ENCODE assay signal across 24 cellular contexts in genomic region chr1:222107975-222108374, GRCh38.
DNase-seq lines count a peak whose midpoint lies in the region; ATAC-seq and TF ChIP-seq lines count a peak whose summit lies in the region.
"Had no signal": no experiment of that assay in that cellular context is flagged by ENCODE, and none has a peak within 500 bp of the region (broad histone marks: within the 10 kb centered on the region; RNA-seq: fewer than 3 reads in every experiment).

No MANE protein-coding gene starts in this region.

- 45 to 59% methylated on average over 4 of the region's 4 CpGs for WGBS in heart right ventricle, 2 donors

- no peak overlapping the region for H3K4me3 ChIP-seq in heart right ventricle
- H3K4me3 ChIP-seq in PC-3 (ENCODE audit: low read length), result no peak overlapping the region
- H3K4me3 ChIP-seq: A549; BLaER1 treated with 17β-estradiol and CSF1 and Interleukin-3, amounts not matched to agents 10 nM and 100 nM; GM12878; GM23338 had no signal

- H3K4me1 ChIP-seq in heart right ventricle, result peaks cover 0 to 9% (median 0%) of the 10 kb centered on the region in 9 donors
- H3K4me1 ChIP-seq in PC-3 (ENCODE audit: insufficient read depth, low read length), result peaks cover 16% of the 10 kb centered on the region
- H3K4me1 ChIP-seq in foreskin keratinocyte, result no peaks in the 10 kb centered on the region
- H3K4me1 ChIP-seq: BLaER1 treated with 17β-estradiol and CSF1 and Interleukin-3, amounts not matched to agents 10 nM and 100 nM had no signal

- POLR2A ChIA-PET in PC-3 (lab: Charles Lee; ENCODE audit: unreplicated experiment), result no interaction called here

- H3K9me3 ChIP-seq in heart right ventricle (no peaks in the 10 kb centered on the region), PC-3 (ENCODE audit: low read length) (no peaks in the 10 kb centered on the region)
- H3K9me3 ChIP-seq: A549; BE2C; BLaER1 treated with 17β-estradiol and CSF1 and Interleukin-3, amounts not matched to agents 10 nM and 100 nM had no signal

- H3K4me2 ChIP-seq in PC-3 (ENCODE audit: low read length), result no peak overlapping the region
- H3K4me2 ChIP-seq: A549; BLaER1 treated with 17β-estradiol and CSF1 and Interleukin-3, amounts not matched to agents 10 nM and 100 nM had no signal

- intact Hi-C loops in Right ventricle myocardium inferior (cut with DNase I) (no loop called here), heart right ventricle (cut with DNase I) (loop anchor here in 1 of 10 donors (10.0 kb wide), 1 partner anchor 347 kb away; no protein-coding TSS in a partner anchor), PC-3 (cut with micrococcal nuclease) (loop anchor here (5.0 to 10.0 kb wide), 2 partner anchors 223 to 366 kb away; partner anchors contain the start of gene DUSP10)

- no peaks in the 10 kb centered on the region for H3K27me3 Mint-ChIP-seq in stimulated activated naive CD8-positive, alpha-beta T cell treated with anti-CD3 and anti-CD28 coated beads, Interleukin-15, amount 100 ng/mL, for 72 hours

- no peaks in the 10 kb centered on the region for H4K20me1 ChIP-seq in PC-3 (ENCODE audit: low read length)
- H4K20me1 ChIP-seq: BLaER1 treated with 17β-estradiol and CSF1 and Interleukin-3, amounts not matched to agents 10 nM and 100 nM had no signal

- no peaks in the 10 kb centered on the region for H3K4me1 Mint-ChIP-seq in stimulated activated naive CD8-positive, alpha-beta T cell treated with anti-CD3 and anti-CD28 coated beads, Interleukin-15, amount 100 ng/mL, for 72 hours
- H3K4me1 Mint-ChIP-seq in stimulated activated effector memory CD8-positive, alpha-beta T cell treated with anti-CD3 and anti-CD28 coated beads, Interleukin-12 subunit alpha, Interleukin-12 subunit beta, amount 100 ng/mL, for 72 hours, result no peaks in the 10 kb centered on the region
- H3K4me1 Mint-ChIP-seq: CD14-positive monocyte; CD8-positive, alpha-beta memory T cell had no signal

- TF ChIP-seq CTCF in heart right ventricle (IDR thresholded peaks at IDR 0.05) (no peak), PC-3 (conservative IDR thresholded peaks at IDR 0.05; ENCODE audit: low read depth, low read length) (no peak), foreskin keratinocyte (conservative IDR thresholded peaks at IDR 0.05) (no peak)

- no peaks in the 10 kb centered on the region for H3K36me3 Mint-ChIP-seq in stimulated activated effector memory CD8-positive, alpha-beta T cell treated with anti-CD3 and anti-CD28 coated beads, Interleukin-12 subunit alpha, Interleukin-12 subunit beta, amount 100 ng/mL, for 72 hours
- H3K36me3 Mint-ChIP-seq: CD14-positive monocyte; CD8-positive, alpha-beta memory T cell had no signal

- no peak overlapping the region for H3K27ac Mint-ChIP-seq in stimulated activated naive CD8-positive, alpha-beta T cell treated with anti-CD3 and anti-CD28 coated beads, Interleukin-15, amount 100 ng/mL, for 72 hours
- H3K27ac Mint-ChIP-seq in stimulated activated effector memory CD8-positive, alpha-beta T cell treated with anti-CD3 and anti-CD28 coated beads, Interleukin-12 subunit alpha, Interleukin-12 subunit beta, amount 100 ng/mL, for 72 hours, result no peak overlapping the region
- H3K27ac Mint-ChIP-seq: CD14-positive monocyte; CD4-positive, alpha-beta T cell; CD8-positive, alpha-beta memory T cell; GM23338 had no signal

- H3K9me3 Mint-ChIP-seq in stimulated activated naive CD8-positive, alpha-beta T cell treated with anti-CD3 and anti-CD28 coated beads, Interleukin-15, amount 100 ng/mL, for 72 hours, result no peaks in the 10 kb centered on the region
- H3K9me3 Mint-ChIP-seq in stimulated activated effector memory CD8-positive, alpha-beta T cell treated with anti-CD3 and anti-CD28 coated beads, Interleukin-12 subunit alpha, Interleukin-12 subunit beta, amount 100 ng/mL, for 72 hours, result no peaks in the 10 kb centered on the region
- H3K9me3 Mint-ChIP-seq: CD4-positive, alpha-beta T cell; CD8-positive, alpha-beta memory T cell; GM23338; H9 had no signal

- no peaks in the 10 kb centered on the region for H3F3A ChIP-seq in PC-3 (ENCODE audit: low read length, unreplicated experiment)

- ATAC-seq in Right ventricle myocardium inferior (peak; percentile 24), heart right ventricle (no peak), PC-3 (no peak), foreskin keratinocyte (no peak)
- ATAC-seq in stimulated activated naive CD8-positive, alpha-beta T cell treated with anti-CD3 and anti-CD28 coated beads, Interleukin-15, amount 100 ng/mL, for 72 hours, result peak; percentile 37
- ATAC-seq in stimulated activated naive CD8-positive, alpha-beta T cell treated with anti-CD3 and anti-CD28 coated beads, Interleukin-15, Interleukin-2, amounts not matched to agents 100 U/mL and 50 U/mL, for 24 hours, result no peak
- ATAC-seq in stimulated activated effector memory CD8-positive, alpha-beta T cell treated with anti-CD3 and anti-CD28 coated beads, Interleukin-12 subunit alpha, Interleukin-12 subunit beta, amount 100 ng/mL, for 72 hours, result peak; percentile 46
- ATAC-seq: GM12878, GM23338, HCT116 had no signal

- H3K27me3 ChIP-seq in heart right ventricle (peaks cover 0 to 13% (median 0%) of the 10 kb centered on the region in 7 donors), PC-3 (ENCODE audit: low read length) (0 out of 2 replicates have a peak, but pooled peaks cover 3% of the 10 kb centered on the region), foreskin keratinocyte (peaks cover 14% of the 10 kb centered on the region)
- H3K27me3 ChIP-seq: BE2C; BLaER1 treated with 17β-estradiol and CSF1 and Interleukin-3, amounts not matched to agents 10 nM and 100 nM had no signal

- no peaks in the 10 kb centered on the region for H3K36me3 ChIP-seq in heart right ventricle
- no peaks in the 10 kb centered on the region for H3K36me3 ChIP-seq in PC-3 (ENCODE audit: low read depth, low read length)
- H3K36me3 ChIP-seq: BE2C; BLaER1 treated with 17β-estradiol and CSF1 and Interleukin-3, amounts not matched to agents 10 nM and 100 nM had no signal

- CTCF ChIA-PET in PC-3 (lab: Charles Lee), result no interaction called here

- BruUV-seq in PC-3 (replicated peaks; lab: Mats Ljungman, UMichigan), result no TSS peak

- no peaks in the 10 kb centered on the region for H3K79me2 ChIP-seq in PC-3 (ENCODE audit: low read length)

- DNase-seq in Right ventricle myocardium inferior (ENCODE audit: missing footprints) (no peak), heart right ventricle (no peak), PC-3 (no peak), foreskin keratinocyte (no peak)
- no peak for DNase-seq in stimulated activated naive CD8-positive, alpha-beta T cell treated with anti-CD3 and anti-CD28 coated beads, Interleukin-15, amount 100 ng/mL, for 72 hours
- no peak for DNase-seq in stimulated activated naive CD8-positive, alpha-beta T cell treated with anti-CD3 and anti-CD28 coated beads, Interleukin-15, Interleukin-2, amounts not matched to agents 100 U/mL and 50 U/mL, for 24 hours
- no peak for DNase-seq in stimulated activated effector memory CD8-positive, alpha-beta T cell treated with anti-CD3 and anti-CD28 coated beads, Interleukin-12 subunit alpha, Interleukin-12 subunit beta, amount 100 ng/mL, for 72 hours (ENCODE audit: low spot score in 2 of 2)
- DNase-seq: 8988T; ACHN; AML-193; BE2C; CD4-positive, alpha-beta T cell; CD8-positive, alpha-beta memory T cell; DMS 273 treated with DMSO at 0.1 percent for 48 hours; DMS79; EL; GDM1; H9 had no signal

- no peaks in the 10 kb centered on the region for H3K9me2 ChIP-seq in PC-3 (replicated peaks; ENCODE audit: low read length)

- H3K27ac ChIP-seq in heart right ventricle (no peak overlapping the region), PC-3 (ENCODE audit: low read length) (no peak overlapping the region), foreskin keratinocyte (no peak overlapping the region)
- H3K27ac ChIP-seq: A549; BLaER1 treated with 17β-estradiol and CSF1 and Interleukin-3, amounts not matched to agents 10 nM and 100 nM had no signal

- no peak overlapping the region for H2AFZ ChIP-seq in PC-3 (ENCODE audit: low read length)
- H2AFZ ChIP-seq: GM23338 had no signal

- no peak overlapping the region for H3K9ac ChIP-seq in PC-3 (ENCODE audit: low read length)
- H3K9ac ChIP-seq: BLaER1 treated with 17β-estradiol and CSF1 and Interleukin-3, amounts not matched to agents 10 nM and 100 nM had no signal

- H3K4me3 Mint-ChIP-seq in stimulated activated naive CD8-positive, alpha-beta T cell treated with anti-CD3 and anti-CD28 coated beads, Interleukin-15, amount 100 ng/mL, for 72 hours, result no peak overlapping the region
- H3K4me3 Mint-ChIP-seq in stimulated activated effector memory CD8-positive, alpha-beta T cell treated with anti-CD3 and anti-CD28 coated beads, Interleukin-12 subunit alpha, Interleukin-12 subunit beta, amount 100 ng/mL, for 72 hours, result no peak overlapping the region
- H3K4me3 Mint-ChIP-seq: CD14-positive monocyte; CD4-positive, alpha-beta T cell; CD8-positive, alpha-beta memory T cell; GM23338; H9 had no signal

Comparison
In these comparisons a context has a peak if more than half of its experiments do, and no peak if none do; other contexts are left out.
1. ATAC-seq: peak in Right ventricle myocardium inferior (single experiment), stimulated activated naive CD8-positive, alpha-beta T cell treated with anti-CD3 and anti-CD28 coated beads, Interleukin-15, amount 100 ng/mL, for 72 hours (single experiment) and stimulated activated effector memory CD8-positive, alpha-beta T cell treated with anti-CD3 and anti-CD28 coated beads, Interleukin-12 subunit alpha, Interleukin-12 subunit beta, amount 100 ng/mL, for 72 hours (single experiment); none in heart right ventricle (0 of 8), stimulated activated naive CD8-positive, alpha-beta T cell treated with anti-CD3 and anti-CD28 coated beads, Interleukin-15, Interleukin-2, amounts not matched to agents 100 U/mL and 50 U/mL, for 24 hours (single experiment), PC-3 (single experiment) and foreskin keratinocyte (single experiment).